10 cellular contexts compared by ENCODE assay signal in the genomic region with DNA sequence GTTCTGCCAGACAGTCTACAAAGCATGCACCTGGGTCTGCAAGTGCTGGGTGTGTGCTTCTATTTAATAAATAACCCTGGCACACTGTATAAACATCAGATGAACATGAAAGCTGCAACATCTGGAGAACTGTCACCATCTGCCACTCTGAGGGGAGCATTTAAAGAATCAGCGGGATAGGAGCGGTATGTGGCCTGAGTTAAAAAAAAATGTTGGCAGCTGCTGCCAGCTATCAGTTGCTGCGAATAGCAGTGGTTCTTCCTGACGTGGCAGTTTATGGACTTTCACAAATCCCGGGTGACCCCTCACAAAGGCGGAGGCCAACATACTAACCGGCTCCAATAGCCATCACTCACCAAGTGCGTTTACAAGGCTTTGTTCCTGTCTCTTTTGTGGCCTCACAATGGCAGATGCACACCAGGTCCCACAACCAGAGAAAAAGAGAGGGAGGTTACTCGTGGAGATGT.
A peak's percentile ranks its signal among the peaks of the same experiment; 100 is the strongest.
DNase-seq lines count a peak whose midpoint lies in the region; ATAC-seq and TF ChIP-seq lines count a peak whose summit lies in the region.
"Had no signal": no experiment of that assay in that cellular context is flagged by ENCODE, and none has a peak within 500 bp of the region (broad histone marks: within the 10 kb centered on the region; RNA-seq: fewer than 3 reads in every experiment).

No MANE protein-coding gene starts in this region.

- peak; percentile 81 for DNase-seq in NCI-H1092 treated with DMSO at 0.1 percent for 48 hours (lab: John Stamatoyannopoulos, UW)
- DNase-seq in NCI-H82 (lab: John Stamatoyannopoulos, UW) = peak; percentile 73
- DNase-seq in left cardiac atrium = no peak
- DNase-seq in dedifferentiated amniotic fluid mesenchymal stem cell (ENCODE audit: extremely low spot score) = no peak
- no peak for DNase-seq in activated CD8-positive, alpha-beta memory T cell treated with anti-CD3 and anti-CD28 coated beads, Interleukin-2, amount 50 U/mL, for 48 hours
- DNase-seq in GM13977 (ENCODE audit: low spot score) = no peak
- DNase-seq in stimulated activated CD8-positive, alpha-beta memory T cell treated with anti-CD3 and anti-CD28 coated beads, Interleukin-4, amount 100 ng/mL, for 48 hours = no peak
- DNase-seq: stimulated activated CD4-positive, alpha-beta T cell treated with anti-CD3 and anti-CD28 coated beads, Interleukin-15, amount 100 ng/mL, for 24 hours had no signal

- H3K27ac ChIP-seq in stomach smooth muscle (ENCODE audit: low read length) = peak overlapping the region; percentile 66
- H3K27ac ChIP-seq: suprapubic skin had no signal

- H3K27me3 ChIP-seq in stomach smooth muscle (ENCODE audit: control insufficient read depth in 1 of 2, insufficient read depth in 2 of 2, low read length in 2 of 2) = no peaks in the 10 kb centered on the region
- H3K27me3 ChIP-seq: suprapubic skin had no signal

- intact Hi-C loops in left cardiac atrium (cut with DNase I) = loop anchor here in 1 of 2 donors (5.0 to 10.0 kb wide), 2 partner anchors 45 to 242 kb away; no protein-coding TSS in a partner anchor

- no peak for TF ChIP-seq CTCF in GM13977 (IDR thresholded peaks at IDR 0.05; ENCODE audit: extremely low read depth, insufficient read depth, missing control alignments)

- in situ Hi-C loops in GM13977 (cut with MboI; ENCODE audit: low pct_unique_long_range_greater_than_20kb, low sequenced_read_pairs, unreplicated experiment) = no loop called here

- H3K9ac ChIP-seq in stomach smooth muscle (ENCODE audit: low read length in 2 of 2) = no peak overlapping the region

- H3K4me3 ChIP-seq in stomach smooth muscle (ENCODE audit: low read length in 2 of 2) = peak overlapping the region; percentile 8 to 10
- H3K4me3 ChIP-seq: suprapubic skin had no signal

- H3K4me1 ChIP-seq in stomach smooth muscle (ENCODE audit: control insufficient read depth, insufficient read depth, low read length) = peaks cover 17% of the 10 kb centered on the region

- H3K36me3 ChIP-seq in stomach smooth muscle (ENCODE audit: control insufficient read depth in 2 of 2, insufficient read depth in 2 of 2, low read length in 2 of 2) = no peaks in the 10 kb centered on the region
- H3K36me3 ChIP-seq: suprapubic skin had no signal

- ATAC-seq in left cardiac atrium = peak; percentile 66 to 73

- H3K9me3 ChIP-seq in stomach smooth muscle (ENCODE audit: control insufficient read depth in 2 of 2, low read length in 2 of 2) = no peaks in the 10 kb centered on the region
- H3K9me3 ChIP-seq: suprapubic skin had no signal

Comparison
In these comparisons a context has a peak if more than half of its experiments do, and no peak if none do; other contexts are left out.
1. DNase-seq: peak in NCI-H1092 treated with DMSO at 0.1 percent for 48 hours (single experiment) and NCI-H82 (single experiment); none in left cardiac atrium (single experiment), dedifferentiated amniotic fluid mesenchymal stem cell (single experiment), activated CD8-positive, alpha-beta memory T cell treated with anti-CD3 and anti-CD28 coated beads, Interleukin-2, amount 50 U/mL, for 48 hours (single experiment), GM13977 (single experiment) and stimulated activated CD8-positive, alpha-beta memory T cell treated with anti-CD3 and anti-CD28 coated beads, Interleukin-4, amount 100 ng/mL, for 48 hours (single experiment).